Comparison of ENCODE assay signal across 8 cellular contexts in the genomic region with DNA sequence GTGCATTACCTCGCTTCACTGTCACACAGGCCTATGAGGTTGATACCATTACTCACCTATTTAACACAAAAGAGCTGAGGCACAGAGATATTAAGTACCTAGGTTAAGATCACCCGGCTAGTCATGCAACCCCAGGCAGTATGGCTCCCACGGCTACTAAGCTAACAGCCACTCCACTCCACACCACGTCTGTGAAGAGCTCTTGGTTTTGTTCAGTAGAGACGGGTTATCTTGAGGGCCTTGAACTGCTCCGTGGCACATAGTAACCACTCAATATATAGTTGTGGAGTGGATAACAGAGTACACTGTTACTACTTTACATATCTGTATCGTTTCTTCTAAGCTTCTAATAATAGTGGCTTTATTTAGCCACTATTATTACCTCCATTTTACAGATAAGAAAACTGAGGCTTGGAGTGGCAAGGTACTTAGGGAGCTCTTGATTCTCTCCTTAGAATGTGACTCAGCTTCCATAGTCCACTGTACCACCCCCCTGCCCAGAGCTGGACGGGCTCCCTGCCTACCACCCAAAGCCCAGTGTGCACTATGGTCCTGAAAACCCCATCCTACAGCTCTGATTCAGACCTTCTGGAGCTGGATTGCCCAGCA. TPM values are rescaled to one million over a fixed set of nuclear protein-coding genes. Genes with fewer than 3 reads are reported as not detected.
A peak's percentile ranks its signal among the peaks of the same experiment; 100 is the strongest.
DNase-seq lines count a peak whose midpoint lies in the region; ATAC-seq and TF ChIP-seq lines count a peak whose summit lies in the region.

No MANE protein-coding gene starts in this region.

- ATAC-seq in gastrocnemius medialis (no peak), GM18519 (IDR thresholded peaks at IDR 0.05; ENCODE audit: low FRiP score, unreplicated experiment) (no peak), HG02852 (IDR thresholded peaks at IDR 0.05; ENCODE audit: unreplicated experiment) (no peak)

- H3K4me3 ChIP-seq in GM23248 (peak overlapping the region; percentile 80), SU-DHL-6 (ENCODE audit: insufficient read depth, low read length, poor library complexity, severe bottlenecking) (peak overlapping the region; percentile 55), fibroblast of villous mesenchyme (ENCODE audit: low read depth, low read length) (peak overlapping the region; percentile 71), gastrocnemius medialis (peak overlapping the region; percentile 63 to 73 (median 67))

- H3K4me1 ChIP-seq in GM23248 (ENCODE audit: insufficient read depth) (no peaks in the 10 kb centered on the region), gastrocnemius medialis (peaks cover 0 to 7% of the 10 kb centered on the region in 2 donors)

- no peak for DNase-seq in GM23248
- DNase-seq in fibroblast of villous mesenchyme (ENCODE audit: low read depth) = no peak
- DNase-seq in gastrocnemius medialis = no peak
- no peak for DNase-seq in germinal center (ENCODE audit: low spot score)
- no peak for DNase-seq in CD1c-positive myeloid dendritic cell (ENCODE audit: extremely low spot score)

- H4K20me1 ChIP-seq in GM23248 (ENCODE audit: insufficient read depth) = no peaks in the 10 kb centered on the region
- no peaks in the 10 kb centered on the region for H4K20me1 ChIP-seq in SU-DHL-6 (ENCODE audit: low read depth, low read length)

- no peaks in the 10 kb centered on the region for H3K79me2 ChIP-seq in GM23248 (ENCODE audit: insufficient read depth)
- H3K79me2 ChIP-seq in SU-DHL-6 (ENCODE audit: insufficient read depth, low read length) = no peaks in the 10 kb centered on the region

- in situ Hi-C loops in GM23248 (cut with MboI) = no loop called here
- in situ Hi-C loops in gastrocnemius medialis (cut with MboI; ENCODE audit: low sequenced_read_pairs in 4 of 4) = no loop called here

- WGBS in GM23248 (ENCODE audit: low coverage in 1 of 2, low lambda C conversion rate in 2 of 2, missing lambda C conversion rate in 2 of 2), 2 experiments = 40 to 41% methylated on average over 8 of the region's 8 CpGs

- TF ChIP-seq POLR2A in gastrocnemius medialis (IDR thresholded peaks at IDR 0.05) = no peak

- peak overlapping the region; percentile 73 for H3K9ac ChIP-seq in GM23248
- peak overlapping the region; percentile 59 for H3K9ac ChIP-seq in SU-DHL-6 (ENCODE audit: low read length)

- peak overlapping the region; percentile 81 for H2AFZ ChIP-seq in GM23248
- peak overlapping the region; percentile 91 for H2AFZ ChIP-seq in SU-DHL-6 (ENCODE audit: low read depth, low read length, severe bottlenecking)

- H3K9me2 ChIP-seq in GM23248 (ENCODE audit: insufficient read depth) (no peaks in the 10 kb centered on the region), SU-DHL-6 (replicated peaks; ENCODE audit: insufficient read depth, low read length) (no peaks in the 10 kb centered on the region)

- intact Hi-C loops in gastrocnemius medialis (cut with DNase I; ENCODE audit: low total_unique reads) = loop anchor here (5.0 kb wide), 2 partner anchors 64 to 271 kb away; a partner anchor contains a TSS

- H3K36me3 ChIP-seq in GM23248 (ENCODE audit: low read depth) (no peaks in the 10 kb centered on the region; the same call in 1 of the 2 replicates), SU-DHL-6 (ENCODE audit: low read length) (no peaks in the 10 kb centered on the region), gastrocnemius medialis (no peaks in the 10 kb centered on the region)

- H3K27ac ChIP-seq in GM23248 (peak overlapping the region; percentile 30; the same call in 1 of the 2 replicates), SU-DHL-6 (ENCODE audit: low read depth, low read length) (no peak overlapping the region), gastrocnemius medialis (peak overlapping the region in 1 of 4 donors; percentile 38)

- TF ChIP-seq CTCF in SU-DHL-6 (IDR thresholded peaks at IDR 0.05; ENCODE audit: insufficient read depth, low read length, poor library complexity, severe bottlenecking) (no peak), fibroblast of villous mesenchyme (IDR thresholded peaks at IDR 0.05; ENCODE audit: insufficient read depth, low read depth, low read length) (no peak), gastrocnemius medialis (IDR thresholded peaks at IDR 0.05 in 4 of 5, conservative IDR thresholded peaks at IDR 0.05 in 1 of 5) (no peak)

- H3K27me3 ChIP-seq in GM23248 (replicated peaks; ENCODE audit: insufficient read depth) (no peaks in the 10 kb centered on the region), SU-DHL-6 (ENCODE audit: low read length) (0 out of 2 replicates have a peak, but pooled peaks cover 3% of the 10 kb centered on the region), gastrocnemius medialis (no peaks in the 10 kb centered on the region)

- H3F3A ChIP-seq in GM23248 (ENCODE audit: insufficient read depth) = peaks cover 15% of the 10 kb centered on the region; the same call in 1 of the 2 replicates
- no peaks in the 10 kb centered on the region for H3F3A ChIP-seq in SU-DHL-6 (ENCODE audit: insufficient read depth)

- H3K9me3 ChIP-seq in GM23248 (ENCODE audit: low read depth) (no peaks in the 10 kb centered on the region), SU-DHL-6 (ENCODE audit: insufficient read depth, low read length) (no peaks in the 10 kb centered on the region), gastrocnemius medialis (no peaks in the 10 kb centered on the region)

- H3K4me2 ChIP-seq in GM23248 (ENCODE audit: unreplicated experiment) = peak overlapping the region; percentile 84
- peak overlapping the region; percentile 60 for H3K4me2 ChIP-seq in SU-DHL-6 (ENCODE audit: low read depth, low read length, poor library complexity, severe bottlenecking)

RNA-seq across cellular contexts. Expression of a gene that starts 1.0 kb away (rescaled TPM):
- 0.86 and 1.5 TPM in 2 replicates for total RNA-seq in GM23248 (2014; rRNA removed; shearing (Covaris generic))
- 1.3 and 1.5 TPM in 2 replicates for polyA plus RNA-seq in GM23248 (2016; fragmentation: Nextera tagmentation; extraction: Ambion mirVana)
- 0.32 and 2.2 TPM in 2 replicates for total RNA-seq in fibroblast of villous mesenchyme
- under 1 TPM; 0.05 to 0.42 (median 0.19) TPM for total RNA-seq in gastrocnemius medialis
